In the genomic region with DNA sequence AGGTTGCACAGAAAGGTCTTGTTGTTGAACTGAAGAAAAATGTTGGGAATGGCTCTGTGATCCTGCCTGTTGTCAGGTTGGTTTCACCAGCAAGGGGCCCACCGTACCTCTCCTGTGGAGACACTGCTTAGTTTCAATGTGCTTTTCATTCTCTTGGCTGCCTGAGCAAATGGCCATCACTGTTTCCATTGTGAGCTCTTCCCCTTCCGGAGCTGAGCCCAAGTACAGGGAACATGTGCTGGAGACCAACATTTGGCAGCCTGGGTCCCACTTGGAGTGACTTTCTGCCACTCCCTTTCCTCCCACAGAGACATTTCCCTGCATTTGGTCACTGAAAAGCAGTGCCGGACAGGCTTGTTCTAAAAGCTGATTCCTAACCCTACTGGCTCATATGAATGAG, we compare ENCODE assay signal across 1 cellular context.
TF ChIP-seq lines count a peak whose summit lies in the region.

No MANE protein-coding gene starts in this region.

TF ChIP-seq in WTC11, 78 proteins besides CTCF, POLR2A, EP300 and RAD21 (continued from another document):
- TF ChIP-seq, protein P1, sequence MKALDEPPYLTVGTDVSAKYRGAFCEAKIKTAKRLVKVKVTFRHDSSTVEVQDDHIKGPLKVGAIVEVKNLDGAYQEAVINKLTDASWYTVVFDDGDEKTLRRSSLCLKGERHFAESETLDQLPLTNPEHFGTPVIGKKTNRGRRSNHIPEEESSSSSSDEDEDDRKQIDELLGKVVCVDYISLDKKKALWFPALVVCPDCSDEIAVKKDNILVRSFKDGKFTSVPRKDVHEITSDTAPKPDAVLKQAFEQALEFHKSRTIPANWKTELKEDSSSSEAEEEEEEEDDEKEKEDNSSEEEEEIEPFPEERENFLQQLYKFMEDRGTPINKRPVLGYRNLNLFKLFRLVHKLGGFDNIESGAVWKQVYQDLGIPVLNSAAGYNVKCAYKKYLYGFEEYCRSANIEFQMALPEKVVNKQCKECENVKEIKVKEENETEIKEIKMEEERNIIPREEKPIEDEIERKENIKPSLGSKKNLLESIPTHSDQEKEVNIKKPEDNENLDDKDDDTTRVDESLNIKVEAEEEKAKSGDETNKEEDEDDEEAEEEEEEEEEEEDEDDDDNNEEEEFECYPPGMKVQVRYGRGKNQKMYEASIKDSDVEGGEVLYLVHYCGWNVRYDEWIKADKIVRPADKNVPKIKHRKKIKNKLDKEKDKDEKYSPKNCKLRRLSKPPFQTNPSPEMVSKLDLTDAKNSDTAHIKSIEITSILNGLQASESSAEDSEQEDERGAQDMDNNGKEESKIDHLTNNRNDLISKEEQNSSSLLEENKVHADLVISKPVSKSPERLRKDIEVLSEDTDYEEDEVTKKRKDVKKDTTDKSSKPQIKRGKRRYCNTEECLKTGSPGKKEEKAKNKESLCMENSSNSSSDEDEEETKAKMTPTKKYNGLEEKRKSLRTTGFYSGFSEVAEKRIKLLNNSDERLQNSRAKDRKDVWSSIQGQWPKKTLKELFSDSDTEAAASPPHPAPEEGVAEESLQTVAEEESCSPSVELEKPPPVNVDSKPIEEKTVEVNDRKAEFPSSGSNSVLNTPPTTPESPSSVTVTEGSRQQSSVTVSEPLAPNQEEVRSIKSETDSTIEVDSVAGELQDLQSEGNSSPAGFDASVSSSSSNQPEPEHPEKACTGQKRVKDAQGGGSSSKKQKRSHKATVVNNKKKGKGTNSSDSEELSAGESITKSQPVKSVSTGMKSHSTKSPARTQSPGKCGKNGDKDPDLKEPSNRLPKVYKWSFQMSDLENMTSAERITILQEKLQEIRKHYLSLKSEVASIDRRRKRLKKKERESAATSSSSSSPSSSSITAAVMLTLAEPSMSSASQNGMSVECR (CRISPR knock-in tag; IDR thresholded peaks at IDR 0.05; ENCODE audit: borderline replicate concordance) = no peak
- no peak for TF ChIP-seq ZNF423 (CRISPR knock-in tag; IDR thresholded peaks at IDR 0.05)
- TF ChIP-seq ATF2 (CRISPR knock-in tag; IDR thresholded peaks at IDR 0.05; ENCODE audit: borderline replicate concordance, low read depth) = no peak
- no peak for TF ChIP-seq ZNF232 (CRISPR knock-in tag; IDR thresholded peaks at IDR 0.05)
- TF ChIP-seq ZNF281 (CRISPR knock-in tag; IDR thresholded peaks at IDR 0.05) = no peak
- no peak for TF ChIP-seq JUN (CRISPR knock-in tag; IDR thresholded peaks at IDR 0.05)
- no peak for TF ChIP-seq ZNF263 (CRISPR knock-in tag; IDR thresholded peaks at IDR 0.05; ENCODE audit: low read depth)
- TF ChIP-seq, protein P2, sequence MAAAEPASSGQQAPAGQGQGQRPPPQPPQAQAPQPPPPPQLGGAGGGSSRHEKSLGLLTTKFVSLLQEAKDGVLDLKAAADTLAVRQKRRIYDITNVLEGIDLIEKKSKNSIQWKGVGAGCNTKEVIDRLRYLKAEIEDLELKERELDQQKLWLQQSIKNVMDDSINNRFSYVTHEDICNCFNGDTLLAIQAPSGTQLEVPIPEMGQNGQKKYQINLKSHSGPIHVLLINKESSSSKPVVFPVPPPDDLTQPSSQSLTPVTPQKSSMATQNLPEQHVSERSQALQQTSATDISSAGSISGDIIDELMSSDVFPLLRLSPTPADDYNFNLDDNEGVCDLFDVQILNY (CRISPR knock-in tag; IDR thresholded peaks at IDR 0.05) = no peak
- TF ChIP-seq, protein P3, sequence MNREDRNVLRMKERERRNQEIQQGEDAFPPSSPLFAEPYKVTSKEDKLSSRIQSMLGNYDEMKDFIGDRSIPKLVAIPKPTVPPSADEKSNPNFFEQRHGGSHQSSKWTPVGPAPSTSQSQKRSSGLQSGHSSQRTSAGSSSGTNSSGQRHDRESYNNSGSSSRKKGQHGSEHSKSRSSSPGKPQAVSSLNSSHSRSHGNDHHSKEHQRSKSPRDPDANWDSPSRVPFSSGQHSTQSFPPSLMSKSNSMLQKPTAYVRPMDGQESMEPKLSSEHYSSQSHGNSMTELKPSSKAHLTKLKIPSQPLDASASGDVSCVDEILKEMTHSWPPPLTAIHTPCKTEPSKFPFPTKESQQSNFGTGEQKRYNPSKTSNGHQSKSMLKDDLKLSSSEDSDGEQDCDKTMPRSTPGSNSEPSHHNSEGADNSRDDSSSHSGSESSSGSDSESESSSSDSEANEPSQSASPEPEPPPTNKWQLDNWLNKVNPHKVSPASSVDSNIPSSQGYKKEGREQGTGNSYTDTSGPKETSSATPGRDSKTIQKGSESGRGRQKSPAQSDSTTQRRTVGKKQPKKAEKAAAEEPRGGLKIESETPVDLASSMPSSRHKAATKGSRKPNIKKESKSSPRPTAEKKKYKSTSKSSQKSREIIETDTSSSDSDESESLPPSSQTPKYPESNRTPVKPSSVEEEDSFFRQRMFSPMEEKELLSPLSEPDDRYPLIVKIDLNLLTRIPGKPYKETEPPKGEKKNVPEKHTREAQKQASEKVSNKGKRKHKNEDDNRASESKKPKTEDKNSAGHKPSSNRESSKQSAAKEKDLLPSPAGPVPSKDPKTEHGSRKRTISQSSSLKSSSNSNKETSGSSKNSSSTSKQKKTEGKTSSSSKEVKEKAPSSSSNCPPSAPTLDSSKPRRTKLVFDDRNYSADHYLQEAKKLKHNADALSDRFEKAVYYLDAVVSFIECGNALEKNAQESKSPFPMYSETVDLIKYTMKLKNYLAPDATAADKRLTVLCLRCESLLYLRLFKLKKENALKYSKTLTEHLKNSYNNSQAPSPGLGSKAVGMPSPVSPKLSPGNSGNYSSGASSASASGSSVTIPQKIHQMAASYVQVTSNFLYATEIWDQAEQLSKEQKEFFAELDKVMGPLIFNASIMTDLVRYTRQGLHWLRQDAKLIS (CRISPR knock-in tag; IDR thresholded peaks at IDR 0.05; ENCODE audit: borderline replicate concordance) = no peak
- TF ChIP-seq ZNF416 (CRISPR knock-in tag; IDR thresholded peaks at IDR 0.05) = no peak
